Comparison of ENCODE assay signal across 21 cellular contexts in genomic region chr5:58183078-58183885, GRCh38.
DNase-seq lines count a peak whose midpoint lies in the region; ATAC-seq and TF ChIP-seq lines count a peak whose summit lies in the region.
"Had no signal": no experiment of that assay in that cellular context is flagged by ENCODE, and none has a peak within 500 bp of the region (broad histone marks: within the 10 kb centered on the region; RNA-seq: fewer than 3 reads in every experiment).

No MANE protein-coding gene starts in this region.

- DNase-seq in SK-N-SH (no peak), kidney tubule cell (ENCODE audit: low spot score) (peak; percentile 14), renal cortical epithelial cell (ENCODE audit: low read depth) (peak; percentile 31), T-helper 2 cell (no peak)
- DNase-seq: 8988T, DMS153, EL, H7, KBM-7, MG63, NCI-H1105, NCI-H187 treated with DMSO at 0.1 percent for 48 hours, NCI-H446 treated with DMSO at 0.1 percent for 48 hours, NCI-H774, Peyer's patch, SHP77 treated with DMSO at 0.1 percent for 48 hours had no signal

- ATAC-seq in SK-N-SH treated with all-trans-retinoic acid at 6 μM for 48 hours (no peak), HG03565 (IDR thresholded peaks at IDR 0.05; ENCODE audit: unreplicated experiment) (no peak), HG03045 (IDR thresholded peaks at IDR 0.05; ENCODE audit: unreplicated experiment) (no peak)

- H3K4me3 ChIP-seq in SK-N-SH (ENCODE audit: low read depth in 2 of 2, low read length in 1 of 2) = no peak overlapping the region
- H3K4me3 ChIP-seq: MG63, Peyer's patch had no signal

- H3K27me3 ChIP-seq in SK-N-SH (ENCODE audit: insufficient read depth) = no peaks in the 10 kb centered on the region
- H3K27me3 ChIP-seq: MG63, Peyer's patch had no signal

- no peaks in the 10 kb centered on the region for H3K9me3 ChIP-seq in SK-N-SH
- H3K9me3 ChIP-seq: MG63, Peyer's patch had no signal

- no peak for TF ChIP-seq CTCF in SK-N-SH (IDR thresholded peaks at IDR 0.05)
- no peak for TF ChIP-seq CTCF in VCaP (conservative IDR thresholded peaks at IDR 0.05)

- H3K36me3 ChIP-seq in SK-N-SH (replicated peaks in 1 of 2; ENCODE audit: control insufficient read depth in 1 of 2, insufficient read depth in 2 of 2, low read length in 1 of 2) = no peaks in the 10 kb centered on the region
- H3K36me3 ChIP-seq: MG63, Peyer's patch had no signal

- 69% methylated on average over 6 of the region's 6 CpGs for WGBS in SK-N-SH (ENCODE audit: low lambda C conversion rate)

- H3K4me2 ChIP-seq in SK-N-SH = no peak overlapping the region

- no peak for TF ChIP-seq RAD21 in SK-N-SH (IDR thresholded peaks at IDR 0.05; ENCODE audit: low read length)

- peaks cover 3 to 40% of the 10 kb centered on the region in 2 experiments; a peak in 3 of 4 replicates for H3K4me1 ChIP-seq in SK-N-SH (ENCODE audit: control insufficient read depth in 1 of 2, insufficient read depth in 2 of 2, low read depth in 1 of 2, low read length in 1 of 2)
- H3K4me1 ChIP-seq: Peyer's patch had no signal

- no peak overlapping the region for H3K9ac ChIP-seq in SK-N-SH

- POLR2A ChIA-PET in SK-N-SH (lab: Yijun Ruan, JAX) = no interaction called here

- no peak overlapping the region for H2AFZ ChIP-seq in SK-N-SH (ENCODE audit: low read depth)

- H3K9me2 ChIP-seq in SK-N-SH = no peaks in the 10 kb centered on the region

- CTCF ChIA-PET in SK-N-SH (lab: Yijun Ruan, JAX) = interaction anchor here (1.3 to 1.4 kb wide), 2 partner anchors 23 to 278 kb away, joined by 3 to 4 read pairs; no protein-coding TSS in a partner anchor

- H3F3A ChIP-seq in SK-N-SH (replicated peaks; ENCODE audit: insufficient read depth) = peaks cover 22% of the 10 kb centered on the region

- H3K27ac ChIP-seq in SK-N-SH (ENCODE audit: low read depth in 2 of 2, low read length in 1 of 2) (no peak overlapping the region), VCaP (peak overlapping the region; percentile 76)
- H3K27ac ChIP-seq: HL-60, Peyer's patch had no signal

- TF ChIP-seq EP300 in SK-N-SH (IDR thresholded peaks at IDR 0.05; ENCODE audit: borderline replicate concordance in 1 of 2, low read depth in 1 of 2, low read length in 1 of 2) = no peak

- H4K20me1 ChIP-seq in SK-N-SH (ENCODE audit: insufficient read depth) = no peaks in the 10 kb centered on the region

- H3K79me2 ChIP-seq in SK-N-SH (ENCODE audit: insufficient read depth) = no peaks in the 10 kb centered on the region

TF ChIP-seq in SK-N-SH treated with all-trans-retinoic acid at 6 μM for 48 hours, 23 proteins besides CTCF, POLR2A, EP300 and RAD21:
- TF ChIP-seq ZFP3 (CRISPR knock-in tag; IDR thresholded peaks at IDR 0.05) (peak; percentile 87), TSHZ2 (CRISPR knock-in tag; IDR thresholded peaks at IDR 0.05) (no peak)

TF ChIP-seq in SK-N-SH, 30 proteins besides CTCF, POLR2A, EP300 and RAD21:
- TF ChIP-seq FOXM1 (IDR thresholded peaks at IDR 0.05; ENCODE audit: low read depth) = no peak
- TF ChIP-seq MEF2A (IDR thresholded peaks at IDR 0.05; ENCODE audit: borderline replicate concordance, low read depth) = no peak
- no peak for TF ChIP-seq MXI1 (IDR thresholded peaks at IDR 0.05; ENCODE audit: low read depth, low read length)
- no peak for TF ChIP-seq NRF1 (IDR thresholded peaks at IDR 0.05; ENCODE audit: low read depth, low read length)

Comparison
In these comparisons a context has a peak if more than half of its experiments do, and no peak if none do; other contexts are left out.
1. DNase-seq: peak in kidney tubule cell (single experiment) and renal cortical epithelial cell (single experiment); none in SK-N-SH (single experiment) and T-helper 2 cell (0 of 5).